In the genomic region with DNA sequence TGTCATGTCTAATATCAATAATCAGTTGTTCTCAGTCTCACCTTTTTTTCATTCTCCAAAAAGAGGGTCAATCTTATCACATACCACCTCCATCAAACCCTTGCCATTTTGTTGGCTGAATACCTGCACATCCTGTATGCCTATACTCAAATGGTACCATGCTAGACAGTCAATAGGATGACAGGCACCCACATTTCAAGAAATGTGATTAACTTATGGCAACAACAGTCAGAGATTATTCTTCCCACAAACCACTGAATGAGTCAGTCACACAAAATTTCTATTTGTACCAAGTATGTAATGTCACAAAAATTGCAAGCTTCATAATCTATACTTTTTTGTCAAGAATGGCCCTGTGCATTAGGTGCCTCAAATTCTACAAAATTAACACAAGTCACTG, we compare ENCODE assay signal across 26 cellular contexts. TPM values are rescaled to one million over a fixed set of nuclear protein-coding genes. Genes with fewer than 3 reads are reported as not detected.
A peak's percentile ranks its signal among the peaks of the same experiment; 100 is the strongest.
DNase-seq lines count a peak whose midpoint lies in the region; ATAC-seq and TF ChIP-seq lines count a peak whose summit lies in the region.
"Had no signal": no experiment of that assay in that cellular context is flagged by ENCODE, and none has a peak within 500 bp of the region (broad histone marks: within the 10 kb centered on the region; RNA-seq: fewer than 3 reads in every experiment).

No MANE protein-coding gene starts in this region.

- peak; percentile 81 to 85 for ATAC-seq in natural killer cell treated with Interleukin-12 subunit alpha and Interleukin-12 subunit beta and Interleukin-15 and Interleukin-18, amount 100 ng/mL, for 72 hours
- no peak for ATAC-seq in natural killer cell
- ATAC-seq: left colon; mucosa of descending colon; stimulated activated naive B cell treated with anti-CD40 and anti-IgM and Interleukin-4, amounts not matched to agents 10 μg/mL and 1 μg/mL and 100 μg/mL, for 72 hours; upper lobe of right lung had no signal

- peaks cover 16% of the 10 kb centered on the region for H3K27me3 ChIP-seq in MG63
- H3K27me3 ChIP-seq: Peyer's patch had no signal

- peak overlapping the region; percentile 97 to 99 for H3K27ac Mint-ChIP-seq in natural killer cell treated with Interleukin-12 subunit alpha and Interleukin-12 subunit beta and Interleukin-15 and Interleukin-18, amount 100 ng/mL, for 72 hours
- no peak overlapping the region for H3K27ac Mint-ChIP-seq in natural killer cell
- H3K27ac Mint-ChIP-seq: activated naive CD4-positive, alpha-beta T cell treated with anti-CD3 and anti-CD28 coated beads, Interleukin-2, amount 10 ng/mL, durations not matched to agents 7 days and 5 days; immature natural killer cell; nephron; stimulated activated naive B cell treated with anti-CD40 and anti-IgM and Interleukin-4, amounts not matched to agents 10 μg/mL and 1 μg/mL and 100 μg/mL, for 72 hours had no signal

- no peaks in the 10 kb centered on the region for H3K9me3 Mint-ChIP-seq in natural killer cell treated with Interleukin-12 subunit alpha and Interleukin-12 subunit beta and Interleukin-15 and Interleukin-18, amount 100 ng/mL, for 72 hours
- H3K9me3 Mint-ChIP-seq in natural killer cell: no peaks in the 10 kb centered on the region
- H3K9me3 Mint-ChIP-seq: immature natural killer cell had no signal

- H3K4me3 Mint-ChIP-seq in natural killer cell treated with Interleukin-12 subunit alpha and Interleukin-12 subunit beta and Interleukin-15 and Interleukin-18, amount 100 ng/mL, for 72 hours: peak overlapping the region; percentile 80
- H3K4me3 Mint-ChIP-seq in natural killer cell: no peak overlapping the region
- H3K4me3 Mint-ChIP-seq: activated naive CD4-positive, alpha-beta T cell treated with anti-CD3 and anti-CD28 coated beads, Interleukin-2, amount 10 ng/mL, durations not matched to agents 7 days and 5 days; immature natural killer cell; nephron; stimulated activated naive B cell treated with anti-CD40 and anti-IgM and Interleukin-4, amounts not matched to agents 10 μg/mL and 1 μg/mL and 100 μg/mL, for 72 hours had no signal

- H3K36me3 Mint-ChIP-seq in natural killer cell treated with Interleukin-12 subunit alpha and Interleukin-12 subunit beta and Interleukin-15 and Interleukin-18, amount 100 ng/mL, for 72 hours: peaks cover 28% of the 10 kb centered on the region
- no peaks in the 10 kb centered on the region for H3K36me3 Mint-ChIP-seq in natural killer cell
- H3K36me3 Mint-ChIP-seq: activated naive CD4-positive, alpha-beta T cell treated with anti-CD3 and anti-CD28 coated beads, Interleukin-2, amount 10 ng/mL, durations not matched to agents 7 days and 5 days; immature natural killer cell; stimulated activated naive B cell treated with anti-CD40 and anti-IgM and Interleukin-4, amounts not matched to agents 10 μg/mL and 1 μg/mL and 100 μg/mL, for 72 hours had no signal

- intact Hi-C loops in natural killer cell (cut with micrococcal nuclease): no loop called here

- H3K27me3 Mint-ChIP-seq in natural killer cell treated with Interleukin-12 subunit alpha and Interleukin-12 subunit beta and Interleukin-15 and Interleukin-18, amount 100 ng/mL, for 72 hours: peaks cover 0 to 3% of the 10 kb centered on the region in 2 donors
- peaks cover 18 to 36% of the 10 kb centered on the region in 2 donors for H3K27me3 Mint-ChIP-seq in natural killer cell (ENCODE audit: low read depth in 2 of 2)

- no peaks in the 10 kb centered on the region for H3K36me3 ChIP-seq in MG63
- H3K36me3 ChIP-seq: Peyer's patch, upper lobe of right lung had no signal

- H3K9me3 ChIP-seq in MG63: peaks cover 2% of the 10 kb centered on the region; the same call in 1 of the 2 replicates
- H3K9me3 ChIP-seq: Caco-2, mucosa of descending colon, Peyer's patch, upper lobe of right lung had no signal

- no peak for TF ChIP-seq CTCF in natural killer cell (IDR thresholded peaks at IDR 0.05)
- no peak for TF ChIP-seq CTCF in choroid plexus epithelial cell (conservative IDR thresholded peaks at IDR 0.05; ENCODE audit: low read depth, low read length)

- no peak for DNase-seq in natural killer cell treated with Interleukin-12 subunit alpha and Interleukin-12 subunit beta and Interleukin-15 and Interleukin-18, amount 100 ng/mL, for 72 hours (ENCODE audit: low spot score)
- DNase-seq in natural killer cell (no peak), MV-4-11 (lab: John Stamatoyannopoulos, UW) (peak; percentile 19), choroid plexus epithelial cell (ENCODE audit: low read depth) (peak; percentile 17), AG20443 (ENCODE audit: low spot score) (no peak), MG63 (no peak)
- DNase-seq in stimulated activated CD4-positive, alpha-beta T cell treated with anti-CD3 and anti-CD28 coated beads, Interleukin-4, amount 100 ng/mL, for 4 hours: no peak
- DNase-seq: activated naive CD4-positive, alpha-beta T cell treated with anti-CD3 and anti-CD28 coated beads, Interleukin-2, amount 10 ng/mL, durations not matched to agents 7 days and 5 days; C1 segment of cervical spinal cord; Caco-2; DMS79; hypothalamus; immature natural killer cell; KBM-7; left colon; mucosa of descending colon; NCI-H1436; NCI-H82; Peyer's patch; SHP77; stimulated activated naive B cell treated with anti-CD40 and anti-IgM and Interleukin-4, amounts not matched to agents 10 μg/mL and 1 μg/mL and 100 μg/mL, for 72 hours; upper lobe of right lung had no signal

- peaks cover 49 to 61% of the 10 kb centered on the region in 2 donors for H3K4me1 Mint-ChIP-seq in natural killer cell treated with Interleukin-12 subunit alpha and Interleukin-12 subunit beta and Interleukin-15 and Interleukin-18, amount 100 ng/mL, for 72 hours (ENCODE audit: low read depth in 2 of 2)
- H3K4me1 Mint-ChIP-seq in natural killer cell: no peaks in the 10 kb centered on the region
- H3K4me1 Mint-ChIP-seq: stimulated activated naive B cell treated with anti-CD40 and anti-IgM and Interleukin-4, amounts not matched to agents 10 μg/mL and 1 μg/mL and 100 μg/mL, for 72 hours had no signal

- H3K4me3 ChIP-seq in choroid plexus epithelial cell (ENCODE audit: low read depth, low read length): no peak overlapping the region
- no peak overlapping the region for H3K4me3 ChIP-seq in MG63
- H3K4me3 ChIP-seq: mucosa of descending colon, Peyer's patch, upper lobe of right lung had no signal

RNA-seq across cellular contexts. Expression of a gene that starts 5.1 kb away (rescaled TPM):
- 10 to 100 TPM; 72.6 to 77.6 TPM for total RNA-seq in natural killer cell treated with Interleukin-12 subunit alpha and Interleukin-12 subunit beta and Interleukin-15 and Interleukin-18, amount 100 ng/mL, for 72 hours
- total RNA-seq in natural killer cell: 1 to 10 TPM in 1 of 3 donors, under 1 TPM in 2; 0.47 to 2.7 (median 0.50) TPM
- total RNA-seq in MG63 (2014; rRNA removed; shearing (Covaris generic); ENCODE audit: low replicate concordance): 0.03 TPM in 1 of 2 replicates, not detected in the other
- total RNA-seq: HT1080, osteocyte had no signal

RNA-seq across cellular contexts. Expression of a gene that starts 57.8 kb away (rescaled TPM):
- 100 to 1,000 TPM; 273 to 296 TPM for total RNA-seq in natural killer cell treated with Interleukin-12 subunit alpha and Interleukin-12 subunit beta and Interleukin-15 and Interleukin-18, amount 100 ng/mL, for 72 hours
- total RNA-seq in natural killer cell: 10 to 100 TPM; 55.6 to 89.5 (median 75.1) TPM
- not detected in 2 replicates for total RNA-seq in MG63 (2014; rRNA removed; shearing (Covaris generic); ENCODE audit: low replicate concordance)
- total RNA-seq: glomerular endothelial cell, osteocyte had no signal

Comparison
In these comparisons a context has a peak if more than half of its experiments do, and no peak if none do; other contexts are left out.
1. ATAC-seq: peak in natural killer cell treated with Interleukin-12 subunit alpha and Interleukin-12 subunit beta and Interleukin-15 and Interleukin-18, amount 100 ng/mL, for 72 hours (2 of 2); none in natural killer cell (0 of 3).
2. H3K27ac Mint-ChIP-seq: peak in natural killer cell treated with Interleukin-12 subunit alpha and Interleukin-12 subunit beta and Interleukin-15 and Interleukin-18, amount 100 ng/mL, for 72 hours (2 of 2); none in natural killer cell (0 of 2).
3. RNA of a gene that starts 5.1 kb away (total RNA-seq): 72.6 to 77.6 TPM in natural killer cell treated with Interleukin-12 subunit alpha and Interleukin-12 subunit beta and Interleukin-15 and Interleukin-18, amount 100 ng/mL, for 72 hours; 0.47 to 2.7 TPM in natural killer cell and 0.03 TPM in MG63; every median in the first group is over 10 times any median in the second.
4. DNase-seq: peak in MV-4-11 (single experiment) and choroid plexus epithelial cell (single experiment); none in natural killer cell treated with Interleukin-12 subunit alpha and Interleukin-12 subunit beta and Interleukin-15 and Interleukin-18, amount 100 ng/mL, for 72 hours (single experiment), natural killer cell (single experiment), stimulated activated CD4-positive, alpha-beta T cell treated with anti-CD3 and anti-CD28 coated beads, Interleukin-4, amount 100 ng/mL, for 4 hours (0 of 2), AG20443 (single experiment) and MG63 (single experiment).
5. RNA of a gene that starts 57.8 kb away (total RNA-seq): 273 to 296 TPM in natural killer cell treated with Interleukin-12 subunit alpha and Interleukin-12 subunit beta and Interleukin-15 and Interleukin-18, amount 100 ng/mL, for 72 hours and 55.6 to 89.5 TPM in natural killer cell; not detected in MG63; every median in the first group is over 10 times any median in the second.